ENCODE assay signal across 7 cellular contexts in genomic region chr20:21615617-21616080, GRCh38.
DNase-seq lines count a peak whose midpoint lies in the region; TF ChIP-seq lines count a peak whose summit lies in the region.

No MANE protein-coding gene starts in this region.

- no peak overlapping the region for H3K9ac ChIP-seq in endodermal cell (ENCODE audit: extremely low read depth, low read length, poor library complexity, severe bottlenecking)

- no peak overlapping the region for H3K27ac Mint-ChIP-seq in activated CD4-positive, alpha-beta T cell treated with anti-CD3 and anti-CD28 coated beads, Interleukin-2, amount 10 ng/mL, durations not matched to agents 24 days and 14 days
- H3K27ac Mint-ChIP-seq in endodermal cell: no peak overlapping the region

- no peak for TF ChIP-seq POLR2A in testis (IDR thresholded peaks at IDR 0.05)

- H3K36me3 ChIP-seq in endodermal cell (ENCODE audit: control insufficient read depth, insufficient read depth, low read length) (no peaks in the 10 kb centered on the region), testis (ENCODE audit: low read depth, missing control alignments) (no peaks in the 10 kb centered on the region)

- H3K36me3 Mint-ChIP-seq in activated CD4-positive, alpha-beta T cell treated with anti-CD3 and anti-CD28 coated beads, Interleukin-2, amount 10 ng/mL, durations not matched to agents 24 days and 14 days (ENCODE audit: low read depth): no peaks in the 10 kb centered on the region
- H3K36me3 Mint-ChIP-seq in endodermal cell (ENCODE audit: low read depth): no peaks in the 10 kb centered on the region

- no peaks in the 10 kb centered on the region for H3K4me1 ChIP-seq in endodermal cell (ENCODE audit: control insufficient read depth, insufficient read depth, low read length)
- no peaks in the 10 kb centered on the region for H3K4me1 ChIP-seq in testis

- TF ChIP-seq CTCF in GM10266 (IDR thresholded peaks at IDR 0.05; ENCODE audit: control insufficient read depth, insufficient read depth, low read depth, missing control alignments) (peak; percentile 80), HFF-Myc (IDR thresholded peaks at IDR 0.05; ENCODE audit: low read depth, low read length, missing control alignments) (peak; percentile 62), endodermal cell (conservative IDR thresholded peaks at IDR 0.05) (peak; percentile 96), testis (IDR thresholded peaks at IDR 0.05) (peak in 1 of 3 experiments; percentile 62)

- no peaks in the 10 kb centered on the region for H3K9me3 Mint-ChIP-seq in activated CD4-positive, alpha-beta T cell treated with anti-CD3 and anti-CD28 coated beads, Interleukin-2, amount 10 ng/mL, durations not matched to agents 24 days and 14 days
- H3K9me3 Mint-ChIP-seq in endodermal cell: no peaks in the 10 kb centered on the region

- peaks cover 3% of the 10 kb centered on the region for H3K4me1 Mint-ChIP-seq in activated CD4-positive, alpha-beta T cell treated with anti-CD3 and anti-CD28 coated beads, Interleukin-2, amount 10 ng/mL, durations not matched to agents 24 days and 14 days
- no peaks in the 10 kb centered on the region for H3K4me1 Mint-ChIP-seq in endodermal cell

- intact Hi-C loops in activated CD4-positive, alpha-beta T cell treated with anti-CD3 and anti-CD28 coated beads, Interleukin-2, amount 10 ng/mL, durations not matched to agents 24 days and 14 days (cut with micrococcal nuclease): loop anchor here (2.0 kb wide), 1 partner anchor 85 kb away; no protein-coding TSS in a partner anchor
- intact Hi-C loops in testis (cut with DNase I; ENCODE audit: low total_unique reads): no loop called here

- H3K27me3 ChIP-seq in endodermal cell (ENCODE audit: control insufficient read depth, insufficient read depth, low read length, poor library complexity, severe bottlenecking): peaks cover 69% of the 10 kb centered on the region
- no peaks in the 10 kb centered on the region for H3K27me3 ChIP-seq in testis

- H3K9me3 ChIP-seq in endodermal cell (ENCODE audit: control insufficient read depth, low read length) (no peaks in the 10 kb centered on the region), testis (no peaks in the 10 kb centered on the region)

- H3K4me3 Mint-ChIP-seq in activated CD4-positive, alpha-beta T cell treated with anti-CD3 and anti-CD28 coated beads, Interleukin-2, amount 10 ng/mL, durations not matched to agents 24 days and 14 days: no peak overlapping the region
- no peak overlapping the region for H3K4me3 Mint-ChIP-seq in endodermal cell

- 54 to 57% methylated on average over 10 of the region's 10 CpGs for WGBS in endodermal cell (ENCODE audit: insufficient coverage in 1 of 2, insufficient read length in 1 of 2), 2 experiments
- 39 to 61% methylated on average over 9 to 10 of the region's 10 CpGs for WGBS in testis, 2 donors

- H3K27me3 Mint-ChIP-seq in activated CD4-positive, alpha-beta T cell treated with anti-CD3 and anti-CD28 coated beads, Interleukin-2, amount 10 ng/mL, durations not matched to agents 24 days and 14 days: peaks cover 6% of the 10 kb centered on the region
- H3K27me3 Mint-ChIP-seq in endodermal cell (ENCODE audit: insufficient read depth): peaks cover 49% of the 10 kb centered on the region

- no peak overlapping the region for H3K27ac ChIP-seq in endodermal cell (ENCODE audit: low read depth, low read length)
- H3K27ac ChIP-seq in testis: no peak overlapping the region

- DNase-seq in GM10266 (ENCODE audit: extremely low spot score) (peak; percentile 61), HFF-Myc (ENCODE audit: extremely low read depth, low read depth) (no peak), NCI-H2196 treated with DMSO at 0.1 percent for 48 hours (lab: John Stamatoyannopoulos, UW; ENCODE audit: unreplicated experiment) (peak; percentile 70), endodermal cell (peak; percentile 91), myocyte (ENCODE audit: low read depth) (peak; percentile 58), testis (peak; percentile 71)
- peak; percentile 81 for DNase-seq in activated CD4-positive, alpha-beta T cell treated with anti-CD3 and anti-CD28 coated beads, Interleukin-2, amount 10 ng/mL, durations not matched to agents 24 days and 14 days

- H3K4me3 ChIP-seq in HFF-Myc (replicated peaks; ENCODE audit: low read depth, low read length) (no peak overlapping the region), endodermal cell (ENCODE audit: low read length) (no peak overlapping the region), testis (no peak overlapping the region)
